Comparison of ENCODE assay signal across 16 cellular contexts in genomic region chr4:127103723-127104122, GRCh38.
"Had no signal": no experiment of that assay in that cellular context is flagged by ENCODE, and none has a peak within 500 bp of the region (broad histone marks: within the 10 kb centered on the region; RNA-seq: fewer than 3 reads in every experiment).

No MANE protein-coding gene starts in this region.

- H3K9me3 ChIP-seq: vagina had no signal

- H3K27ac ChIP-seq: esophagus squamous epithelium, transverse colon, vagina, VCaP had no signal

- H3K4me3 ChIP-seq: esophagus squamous epithelium, transverse colon, vagina had no signal

- DNase-seq: activated CD4-positive, alpha-beta T cell treated with anti-CD3 and anti-CD28 coated beads, Interleukin-2, amount 50 U/mL, for 1 hour; activated CD4-positive, CD25-positive, alpha-beta regulatory T cell treated with anti-CD3 and anti-CD28 coated beads, Interleukin-2, amount 50 U/mL, for 72 hours; activated CD8-positive, alpha-beta memory T cell treated with anti-CD3 and anti-CD28 coated beads, Interleukin-2, amount 50 U/mL, for 4 hours; activated naive CD4-positive, alpha-beta T cell treated with anti-CD3 and anti-CD28 coated beads, Interleukin-2, amount 50 U/mL, for 16 hours; activated T-cell treated with anti-CD3 and anti-CD28 coated beads, Interleukin-2, amount 50 U/mL, for 4 hours; dermis blood vessel endothelial cell; effector memory CD4-positive, alpha-beta T cell; esophagus squamous epithelium; foreskin melanocyte; kidney; retina; stimulated activated naive CD8-positive, alpha-beta T cell treated with anti-CD3 and anti-CD28 coated beads, Interleukin-15, Interleukin-2, amounts not matched to agents 100 U/mL and 50 U/mL, for 24 hours; T-helper 2 cell; transverse colon had no signal

- H3K27me3 ChIP-seq: esophagus squamous epithelium, transverse colon, vagina had no signal

- H3K4me1 ChIP-seq: esophagus squamous epithelium, transverse colon, vagina had no signal

- H3K36me3 ChIP-seq: esophagus squamous epithelium, transverse colon, vagina had no signal
